ENCODE assay signal across 26 cellular contexts in the genomic region with DNA sequence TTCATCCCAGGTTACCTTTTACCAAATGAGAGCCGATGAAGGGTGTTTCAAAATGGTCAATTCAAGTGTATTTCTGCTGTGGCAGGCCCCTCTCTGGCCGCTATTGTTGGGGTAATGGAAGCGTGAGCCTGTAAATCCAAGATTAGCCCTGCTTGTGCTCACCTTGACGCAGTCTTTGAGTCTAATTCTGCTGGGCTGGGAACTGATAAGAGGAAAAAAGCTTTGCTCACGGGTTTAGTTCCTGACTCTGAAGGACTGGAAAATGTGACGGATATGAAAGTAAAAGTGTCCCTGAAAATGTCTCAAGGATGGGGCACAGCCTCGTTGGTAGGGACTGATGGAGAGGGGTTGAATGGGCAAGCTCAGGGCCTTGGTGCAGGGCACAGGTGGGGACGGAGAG.
"Had no signal": no experiment of that assay in that cellular context is flagged by ENCODE, and none has a peak within 500 bp of the region (broad histone marks: within the 10 kb centered on the region; RNA-seq: fewer than 3 reads in every experiment).

No MANE protein-coding gene starts in this region.

- H3K4me1 ChIP-seq: parathyroid adenoma, right atrium auricular region, suprapubic skin, tibial artery had no signal

- DNase-seq: activated CD4-positive, alpha-beta T cell treated with anti-CD3 and anti-CD28 coated beads, Interleukin-2, amount 50 U/mL, for 1 hour; activated CD4-positive, CD25-positive, alpha-beta regulatory T cell treated with anti-CD3 and anti-CD28 coated beads, Interleukin-2, amount 50 U/mL, for 72 hours; activated CD8-positive, alpha-beta T cell treated with anti-CD3 and anti-CD28 coated beads for 36 hours; activated gamma-delta T cell treated with Interleukin-2 at 50 U/mL for 16 hours; activated T-cell treated with anti-CD3 and anti-CD28 coated beads, Interleukin-2, amount 50 U/mL, for 4 hours; cerebellar nuclear complex; dorsolateral prefrontal cortex; effector memory CD4-positive, alpha-beta T cell; gastrocnemius medialis; hippocampal formation; left cardiac atrium; left ventricle myocardium superior; naive B cell; nephron progenitor cell; stimulated activated CD4-positive, alpha-beta T cell treated with anti-CD3 and anti-CD28 coated beads, Interleukin-15, amount 100 ng/mL, for 24 hours; stimulated activated CD4-positive, alpha-beta T cell treated with anti-CD3 and anti-CD28 coated beads, Interleukin-2, amount 100 ng/mL, for 24 hours; stimulated activated naive B cell treated with anti-CD40 and anti-IgM and Interleukin-4, amounts not matched to agents 10 μg/mL and 1 μg/mL and 100 μg/mL, for 72 hours; tibial artery had no signal

- H3K9me3 ChIP-seq: gastrocnemius medialis, right atrium auricular region, suprapubic skin, tibial artery had no signal

- H3K27me3 ChIP-seq: dorsolateral prefrontal cortex, gastrocnemius medialis, right atrium auricular region, tibial artery had no signal

- H3K27ac ChIP-seq: cardiac muscle cell, coronary artery, dorsolateral prefrontal cortex, gastrocnemius medialis, parathyroid adenoma, right atrium auricular region, suprapubic skin, tibial artery had no signal

- H3K4me3 Mint-ChIP-seq: activated CD8-positive, alpha-beta T cell treated with anti-CD3 and anti-CD28 coated beads for 36 hours; activated naive CD4-positive, alpha-beta T cell treated with anti-CD3 and anti-CD28 coated beads, Interleukin-2, amount 50 U/mL, for 24 hours; activated T-cell treated with anti-CD3 and anti-CD28 coated beads, Interleukin-2, amount 50 U/mL, for 4 hours; activated T-helper 17 cell treated with anti-CD3 and anti-CD28 coated beads, Interleukin-2, amount 50 U/mL, for 72 hours; nephron progenitor cell; stimulated activated naive B cell treated with anti-CD40 and anti-IgM and Interleukin-4, amounts not matched to agents 10 μg/mL and 1 μg/mL and 100 μg/mL, for 72 hours had no signal

- H3K9me3 Mint-ChIP-seq: activated CD8-positive, alpha-beta T cell treated with anti-CD3 and anti-CD28 coated beads for 36 hours; activated naive CD4-positive, alpha-beta T cell treated with anti-CD3 and anti-CD28 coated beads, Interleukin-2, amount 50 U/mL, for 24 hours; activated T-cell treated with anti-CD3 and anti-CD28 coated beads, Interleukin-2, amount 50 U/mL, for 4 hours; activated T-helper 17 cell treated with anti-CD3 and anti-CD28 coated beads, Interleukin-2, amount 50 U/mL, for 72 hours; nephron progenitor cell; stimulated activated naive B cell treated with anti-CD40 and anti-IgM and Interleukin-4, amounts not matched to agents 10 μg/mL and 1 μg/mL and 100 μg/mL, for 72 hours had no signal

- H3K36me3 ChIP-seq: cardiac muscle cell, gastrocnemius medialis, right atrium auricular region, suprapubic skin, tibial artery had no signal

- H3K36me3 Mint-ChIP-seq: naive B cell; stimulated activated naive B cell treated with anti-CD40 and anti-IgM and Interleukin-4, amounts not matched to agents 10 μg/mL and 1 μg/mL and 100 μg/mL, for 72 hours had no signal

- H3K9ac ChIP-seq: parathyroid adenoma had no signal

- ATAC-seq: activated CD8-positive, alpha-beta T cell treated with anti-CD3 and anti-CD28 coated beads for 36 hours; activated T-cell treated with anti-CD3 and anti-CD28 coated beads, Interleukin-2, amount 50 U/mL, for 4 hours; activated T-helper 17 cell treated with anti-CD3 and anti-CD28 coated beads, Interleukin-2, amount 50 U/mL, for 72 hours; gastrocnemius medialis; left cardiac atrium; left ventricle myocardium superior; stimulated activated naive B cell treated with anti-CD40 and anti-IgM and Interleukin-4, amounts not matched to agents 10 μg/mL and 1 μg/mL and 100 μg/mL, for 72 hours had no signal

- H3K79me2 ChIP-seq: parathyroid adenoma had no signal

- H3K4me3 ChIP-seq: cardiac muscle cell, coronary artery, dorsolateral prefrontal cortex, gastrocnemius medialis, right atrium auricular region, suprapubic skin, tibial artery had no signal

- FAIRE-seq: keratinocyte had no signal

- H3K27ac Mint-ChIP-seq: activated CD8-positive, alpha-beta T cell treated with anti-CD3 and anti-CD28 coated beads for 36 hours; activated naive CD4-positive, alpha-beta T cell treated with anti-CD3 and anti-CD28 coated beads, Interleukin-2, amount 50 U/mL, for 24 hours; activated T-helper 17 cell treated with anti-CD3 and anti-CD28 coated beads, Interleukin-2, amount 50 U/mL, for 72 hours; nephron progenitor cell; stimulated activated naive B cell treated with anti-CD40 and anti-IgM and Interleukin-4, amounts not matched to agents 10 μg/mL and 1 μg/mL and 100 μg/mL, for 72 hours had no signal

- H2AFZ ChIP-seq: parathyroid adenoma had no signal

- H3K4me1 Mint-ChIP-seq: activated naive CD4-positive, alpha-beta T cell treated with anti-CD3 and anti-CD28 coated beads, Interleukin-2, amount 50 U/mL, for 24 hours; activated T-helper 17 cell treated with anti-CD3 and anti-CD28 coated beads, Interleukin-2, amount 50 U/mL, for 72 hours; naive B cell; stimulated activated naive B cell treated with anti-CD40 and anti-IgM and Interleukin-4, amounts not matched to agents 10 μg/mL and 1 μg/mL and 100 μg/mL, for 72 hours had no signal
